Comparison of ENCODE assay signal across 22 cellular contexts in the genomic region with DNA sequence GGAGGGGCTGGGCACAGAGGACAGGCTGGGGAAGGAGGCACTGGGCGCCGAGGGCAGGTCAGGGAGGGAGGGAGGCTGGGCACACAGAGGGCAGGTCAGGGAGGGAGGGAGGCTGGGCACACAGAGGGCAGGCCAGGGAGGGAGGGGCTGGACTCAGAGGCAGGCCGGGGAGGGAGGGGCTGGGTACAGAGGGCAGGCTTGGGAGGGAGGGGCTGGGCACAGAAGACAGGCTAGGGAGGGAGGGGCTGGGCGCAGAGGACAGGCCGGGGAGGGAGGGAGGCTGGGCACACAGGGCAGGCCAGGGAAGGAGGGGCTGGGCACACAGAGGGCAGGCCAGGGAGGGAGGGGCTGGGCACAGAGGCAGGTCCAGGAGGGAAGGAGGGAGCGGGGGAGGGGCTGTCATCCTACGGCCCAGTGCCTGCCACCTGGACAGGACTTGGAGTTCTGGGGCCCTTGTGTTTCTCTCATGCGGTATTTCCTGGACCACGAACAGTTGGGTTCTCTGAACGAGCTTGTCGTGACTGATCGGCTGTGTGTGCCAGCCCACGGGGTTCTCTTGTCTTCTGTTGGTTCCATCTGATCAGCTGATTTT. TPM values are rescaled to one million over a fixed set of nuclear protein-coding genes. Genes with fewer than 3 reads are reported as not detected.
DNase-seq lines count a peak whose midpoint lies in the region; ATAC-seq, FAIRE-seq and TF ChIP-seq lines count a peak whose summit lies in the region.
"Had no signal": no experiment of that assay in that cellular context is flagged by ENCODE, and none has a peak within 500 bp of the region (broad histone marks: within the 10 kb centered on the region; RNA-seq: fewer than 3 reads in every experiment).

No MANE protein-coding gene starts in this region.

- H3K4me1 Mint-ChIP-seq in CD4-positive, alpha-beta memory T cell, result peaks cover 0 to 4% (median under 1%) of the 10 kb centered on the region in 4 donors

- peaks cover 0 to 7% (median 2%) of the 10 kb centered on the region in 8 donors for H3K9me3 Mint-ChIP-seq in CD4-positive, alpha-beta memory T cell
- H3K9me3 Mint-ChIP-seq: activated T-helper 1 cell treated with anti-CD3 and anti-CD28 coated beads, Interleukin-12 subunit alpha, Interleukin-12 subunit beta, Interleukin-2, Interleukin-4 antibody, amounts not matched to agents 30 ng/mL and 10 ng/mL and 1 ng/mL, durations not matched to agents 14 hours and 24 hours and 36 hours had no signal

- H3K9me3 ChIP-seq in pancreas, result no peaks in the 10 kb centered on the region
- H3K9me3 ChIP-seq in aorta (ENCODE audit: control insufficient read depth, low read length), result no peaks in the 10 kb centered on the region
- H3K9me3 ChIP-seq in CD4-positive, alpha-beta memory T cell (ENCODE audit: control insufficient read depth in 1 of 2, low read length in 2 of 2), result no peaks in the 10 kb centered on the region
- H3K9me3 ChIP-seq: heart right ventricle, MG63 had no signal

- CTCF ChIA-PET in CD4-positive, alpha-beta memory T cell (lab: Charles Lee; ENCODE audit: partially characterized antibody), result no interaction called here

- no peak overlapping the region for H3K4me3 Mint-ChIP-seq in CD4-positive, alpha-beta memory T cell
- H3K4me3 Mint-ChIP-seq: activated T-helper 1 cell treated with anti-CD3 and anti-CD28 coated beads, Interleukin-12 subunit alpha, Interleukin-12 subunit beta, Interleukin-2, Interleukin-4 antibody, amounts not matched to agents 30 ng/mL and 10 ng/mL and 1 ng/mL, durations not matched to agents 14 hours and 24 hours and 36 hours had no signal

- no peak for FAIRE-seq in pancreas (lab: Jason Lieb, UNC)
- FAIRE-seq in D721Med (lab: Jason Lieb, UNC), result no peak
- FAIRE-seq: keratinocyte had no signal

- H3K27ac Mint-ChIP-seq in CD4-positive, alpha-beta memory T cell, result peak overlapping the region in 1 of 7 donors; percentile 1
- H3K27ac Mint-ChIP-seq: activated T-helper 1 cell treated with anti-CD3 and anti-CD28 coated beads, Interleukin-12 subunit alpha, Interleukin-12 subunit beta, Interleukin-2, Interleukin-4 antibody, amounts not matched to agents 30 ng/mL and 10 ng/mL and 1 ng/mL, durations not matched to agents 14 hours and 24 hours and 36 hours; progenitor cell of endocrine pancreas had no signal

- DNase-seq in Right ventricle myocardium superior (no peak), left ventricle myocardium superior (no peak), glomerular visceral epithelial cell (ENCODE audit: extremely low spot score) (peak; percentile 5), pancreas (peak in 3 of 6 donors; percentile 21 to 49 (median 43)), aorta (peak; percentile 43 to 57), D721Med (ENCODE audit: insufficient read length, low spot score) (no peak), NCI-H2081 treated with DMSO at 0.1 percent for 48 hours (lab: John Stamatoyannopoulos, UW) (no peak)
- no peak for DNase-seq in CD4-positive, alpha-beta memory T cell
- DNase-seq: activated CD4-positive, alpha-beta T cell treated with anti-CD3 and anti-CD28 coated beads, Interleukin-2, amount 50 U/mL, for 48 hours; amniotic stem cell; COR-L47; HCEC 1CT; heart right ventricle; MG63; NCI-H1694 treated with DMSO at 0.1 percent for 48 hours; NCI-H526 treated with DMSO at 0.1 percent for 48 hours; PC-9; stimulated activated CD4-positive, alpha-beta T cell treated with anti-CD3 and anti-CD28 coated beads, Interleukin-2, amount 100 ng/mL, for 24 hours had no signal

- POLR2A ChIA-PET in CD4-positive, alpha-beta memory T cell (lab: Charles Lee; ENCODE audit: partially characterized antibody), result no interaction called here

- no peaks in the 10 kb centered on the region for H3K27me3 ChIP-seq in pancreas
- no peaks in the 10 kb centered on the region for H3K27me3 ChIP-seq in aorta (ENCODE audit: control insufficient read depth in 1 of 2, insufficient read depth in 2 of 2, low read length in 1 of 2)
- H3K27me3 ChIP-seq in CD4-positive, alpha-beta memory T cell (ENCODE audit: insufficient read depth, low read length), result no peaks in the 10 kb centered on the region
- H3K27me3 ChIP-seq: heart right ventricle, MG63 had no signal

- no peak overlapping the region for H3K4me3 ChIP-seq in pancreas
- H3K4me3 ChIP-seq in aorta (ENCODE audit: low read length in 2 of 2), result no peak overlapping the region
- H3K4me3 ChIP-seq in CD4-positive, alpha-beta memory T cell (ENCODE audit: low read length in 2 of 2), result no peak overlapping the region
- H3K4me3 ChIP-seq: heart right ventricle, MG63, PC-9 had no signal

- H3K36me3 ChIP-seq in pancreas (peaks cover 3 to 24% (median 13%) of the 10 kb centered on the region in 3 donors), aorta (ENCODE audit: control insufficient read depth in 1 of 2, insufficient read depth in 2 of 2, low read length in 1 of 2) (peaks cover 4 to 5% of the 10 kb centered on the region in 2 donors)
- H3K36me3 ChIP-seq in CD4-positive, alpha-beta memory T cell (ENCODE audit: insufficient read depth, low read length), result peaks cover 45% of the 10 kb centered on the region
- H3K36me3 ChIP-seq: MG63 had no signal

- H3K4me1 ChIP-seq in pancreas (no peaks in the 10 kb centered on the region), aorta (ENCODE audit: control insufficient read depth in 1 of 2, insufficient read depth in 2 of 2, low read length in 2 of 2) (no peaks in the 10 kb centered on the region)
- H3K4me1 ChIP-seq in CD4-positive, alpha-beta memory T cell (ENCODE audit: insufficient read depth, low read length), result no peaks in the 10 kb centered on the region
- H3K4me1 ChIP-seq: heart right ventricle had no signal

- no peak for TF ChIP-seq CTCF in pancreas (IDR thresholded peaks at IDR 0.05)
- TF ChIP-seq CTCF in D721Med (IDR thresholded peaks at IDR 0.05; ENCODE audit: insufficient read depth, missing control alignments), result no peak

- WGBS in pancreas, 2 donors, result 84 to 88% methylated on average over 7 to 13 of the region's 13 CpGs
- 84 to 94% methylated on average over 8 to 13 of the region's 13 CpGs for WGBS in aorta, 2 donors

- intact Hi-C loops in Right ventricle myocardium superior (cut with DNase I) (no loop called here), left ventricle myocardium superior (cut with micrococcal nuclease) (no loop called here), pancreas (cut with DNase I) (no loop called here), aorta (cut with DNase I) (no loop called here)
- intact Hi-C loops in CD4-positive, alpha-beta memory T cell (cut with micrococcal nuclease), result no loop called here

- peak; percentile 34 for ATAC-seq in Right ventricle myocardium superior (ENCODE audit: poor library complexity)
- ATAC-seq in left ventricle myocardium superior, result no peak
- peak in 3 of 4 donors; percentile 35 to 67 (median 62) for ATAC-seq in pancreas
- no peak for ATAC-seq in aorta (ENCODE audit: low FRiP score)

- H3K36me3 Mint-ChIP-seq in CD4-positive, alpha-beta memory T cell, result peaks cover 52 to 55% of the 10 kb centered on the region in 2 donors

- H3K27ac ChIP-seq in pancreas, result no peak overlapping the region
- H3K27ac ChIP-seq in aorta (ENCODE audit: low read depth in 1 of 2, low read length in 2 of 2), result no peak overlapping the region
- no peak overlapping the region for H3K27ac ChIP-seq in CD4-positive, alpha-beta memory T cell (ENCODE audit: low read depth, low read length)
- H3K27ac ChIP-seq: heart right ventricle, PC-9 had no signal

- H3K27me3 Mint-ChIP-seq in CD4-positive, alpha-beta memory T cell, result no peaks in the 10 kb centered on the region
- H3K27me3 Mint-ChIP-seq: progenitor cell of endocrine pancreas had no signal

RNA-seq across cellular contexts. Expression of a gene that starts 46.7 kb away (rescaled TPM):
- total RNA-seq in Right ventricle myocardium superior, result not detected
- total RNA-seq in left ventricle myocardium superior, result not detected
- total RNA-seq in pancreas, result under 1 TPM in 3 of 6 donors, not detected in 3; 0.12 to 0.22 (median 0.13) TPM
- polyA plus RNA-seq in pancreas, result not detected
- total RNA-seq in aorta, result 1 to 10 TPM in 1 of 2 donors, under 1 TPM in 1; 0.23 to 1.1 TPM
- polyA plus RNA-seq in aorta, result not detected
- total RNA-seq in CD4-positive, alpha-beta memory T cell, result not detected
- not detected for polyA plus RNA-seq in CD4-positive, alpha-beta memory T cell
- total RNA-seq: activated T-helper 1 cell treated with anti-CD3 and anti-CD28 coated beads, Interleukin-12 subunit alpha, Interleukin-12 subunit beta, Interleukin-2, Interleukin-4 antibody, amounts not matched to agents 30 ng/mL and 10 ng/mL and 1 ng/mL, durations not matched to agents 14 hours and 24 hours and 36 hours; epithelial cell of proximal tubule; PC-9; progenitor cell of endocrine pancreas had no signal
- polyA plus RNA-seq: keratinocyte had no signal

Comparison
In these comparisons a context has a peak if more than half of its experiments do, and no peak if none do; other contexts are left out.
1. ATAC-seq: peak in Right ventricle myocardium superior (single experiment) and pancreas (3 of 4); none in left ventricle myocardium superior (single experiment) and aorta (single experiment).
2. DNase-seq: peak in glomerular visceral epithelial cell (single experiment) and aorta (2 of 2); none in Right ventricle myocardium superior (single experiment), left ventricle myocardium superior (single experiment), D721Med (single experiment), CD4-positive, alpha-beta memory T cell (0 of 5) and NCI-H2081 treated with DMSO at 0.1 percent for 48 hours (single experiment).